Comparison of ENCODE assay signal across 8 cellular contexts in the genomic region with DNA sequence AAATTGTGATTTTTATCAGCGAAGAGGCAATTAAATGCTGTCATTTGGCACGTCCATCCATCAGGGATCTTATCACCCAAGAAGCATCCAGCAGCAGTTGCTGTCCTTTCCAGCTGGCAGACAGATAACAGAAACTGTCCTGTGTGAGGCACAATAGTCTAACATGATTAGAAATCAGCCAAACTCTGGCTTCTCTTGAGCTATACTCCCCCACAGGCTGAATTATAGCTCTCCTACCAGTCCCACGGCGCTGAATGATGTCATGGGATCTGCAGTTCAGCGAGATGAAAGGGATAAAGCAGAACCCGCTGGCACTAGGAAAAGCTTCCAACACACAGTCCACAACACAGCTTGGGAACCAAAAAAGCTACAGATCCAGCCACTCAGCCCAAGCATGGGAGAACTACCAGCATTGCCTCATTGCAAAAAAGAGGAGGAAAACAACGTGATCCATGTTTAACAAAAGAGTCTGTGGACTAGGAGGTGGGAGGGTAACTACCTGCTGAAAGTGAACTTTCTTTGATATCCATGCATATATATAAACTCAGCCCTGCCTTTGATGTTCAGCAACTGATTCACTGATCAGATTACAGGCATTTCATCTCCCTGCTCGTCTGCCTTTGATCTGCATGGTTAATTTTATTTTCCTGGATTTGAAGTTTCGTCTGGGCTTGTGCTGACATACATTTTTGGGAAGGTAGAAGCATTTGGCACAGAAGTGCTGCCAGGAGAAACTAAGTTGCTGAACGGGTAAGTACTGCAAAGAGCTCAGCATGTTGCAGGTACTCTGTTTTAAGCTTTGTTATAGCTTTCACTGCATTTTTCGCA. TPM values are rescaled to one million over a fixed set of nuclear protein-coding genes. Genes with fewer than 3 reads are reported as not detected.
A peak's percentile ranks its signal among the peaks of the same experiment; 100 is the strongest.
DNase-seq lines count a peak whose midpoint lies in the region; ATAC-seq and TF ChIP-seq lines count a peak whose summit lies in the region.

A gene with protein sequence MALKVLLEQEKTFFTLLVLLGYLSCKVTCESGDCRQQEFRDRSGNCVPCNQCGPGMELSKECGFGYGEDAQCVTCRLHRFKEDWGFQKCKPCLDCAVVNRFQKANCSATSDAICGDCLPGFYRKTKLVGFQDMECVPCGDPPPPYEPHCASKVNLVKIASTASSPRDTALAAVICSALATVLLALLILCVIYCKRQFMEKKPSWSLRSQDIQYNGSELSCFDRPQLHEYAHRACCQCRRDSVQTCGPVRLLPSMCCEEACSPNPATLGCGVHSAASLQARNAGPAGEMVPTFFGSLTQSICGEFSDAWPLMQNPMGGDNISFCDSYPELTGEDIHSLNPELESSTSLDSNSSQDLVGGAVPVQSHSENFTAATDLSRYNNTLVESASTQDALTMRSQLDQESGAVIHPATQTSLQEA (plus strand): TSS at position 314 of the 828 bp plus-strand sequence. CDS start 19,772 bp downstream, outside the sequence.

- H3K36me3 ChIP-seq in osteoblast (ENCODE audit: insufficient read depth, low read length) = no peaks in the 10 kb centered on the region

- DNase-seq in DMS153 (lab: John Stamatoyannopoulos, UW) (peak; percentile 15), NCI-H82 treated with DMSO at 0.1 percent for 48 hours (lab: John Stamatoyannopoulos, UW; ENCODE audit: unreplicated experiment) (peak; percentile 92), fibroblast of peridontal ligament (ENCODE audit: extremely low read depth) (peak; percentile 83), osteoblast (ENCODE audit: insufficient read length, low spot score, missing footprints) (peak; percentile 77), NK-92 (lab: John Stamatoyannopoulos, UW; ENCODE audit: unreplicated experiment) (no peak), D341Med (ENCODE audit: low spot score) (no peak), NCI-H128 (lab: John Stamatoyannopoulos, UW; ENCODE audit: unreplicated experiment) (no peak)

- H3K79me2 ChIP-seq in osteoblast (ENCODE audit: insufficient read depth, low read length) = no peaks in the 10 kb centered on the region

- H3K4me1 ChIP-seq in osteoblast (ENCODE audit: insufficient read depth, low read length) = peaks cover 3% of the 10 kb centered on the region

- peak within 1 kb of the TSS; percentile 59 for H3K4me3 ChIP-seq in osteoblast (ENCODE audit: insufficient read depth, low read length)

- peak within 1 kb of the TSS; percentile 67 for H3K4me2 ChIP-seq in osteoblast (ENCODE audit: insufficient read depth, low read length)

- H4K20me1 ChIP-seq in osteoblast (ENCODE audit: insufficient read depth, low read length) = no peaks in the 10 kb centered on the region

- TF ChIP-seq CTCF in osteoblast (IDR thresholded peaks at IDR 0.05; ENCODE audit: extremely low read depth, low read depth, low read length) = no peak

- ATAC-seq in HG02571 (IDR thresholded peaks at IDR 0.05; ENCODE audit: unreplicated experiment) = no peak

- H3K9me3 ChIP-seq in osteoblast (ENCODE audit: low read depth, low read length) = no peaks in the 10 kb centered on the region

- peak within 1 kb of the TSS; percentile 8 for H2AFZ ChIP-seq in osteoblast (ENCODE audit: low read length)

- peaks cover 4% of the 10 kb centered on the region for H3K27me3 ChIP-seq in osteoblast (ENCODE audit: insufficient read depth, low read length)

- H3K27ac ChIP-seq in osteoblast (ENCODE audit: low read depth, low read length) = peak within 1 kb of the TSS; percentile 31

RNA-seq across cellular contexts. Expression of the gene that starts here (rescaled TPM):
- total RNA-seq in osteoblast = 73.8 and 77.5 TPM in 2 replicates

Comparison
In these comparisons a context has a peak if more than half of its experiments do, and no peak if none do; other contexts are left out.
1. DNase-seq: peak in DMS153 (single experiment), NCI-H82 treated with DMSO at 0.1 percent for 48 hours (single experiment), fibroblast of peridontal ligament (single experiment) and osteoblast (single experiment); none in NK-92 (single experiment), D341Med (single experiment) and NCI-H128 (single experiment).